ENCODE assay signal across 1 cellular context in genomic region chr20:46681032-46681854, GRCh38.
TF ChIP-seq lines count a peak whose summit lies in the region.

No MANE protein-coding gene starts in this region.

TF ChIP-seq in K562, 482 proteins besides CTCF, POLR2A, EP300 and RAD21 (continued from another document and continues in another):
- TF ChIP-seq, protein P1, sequence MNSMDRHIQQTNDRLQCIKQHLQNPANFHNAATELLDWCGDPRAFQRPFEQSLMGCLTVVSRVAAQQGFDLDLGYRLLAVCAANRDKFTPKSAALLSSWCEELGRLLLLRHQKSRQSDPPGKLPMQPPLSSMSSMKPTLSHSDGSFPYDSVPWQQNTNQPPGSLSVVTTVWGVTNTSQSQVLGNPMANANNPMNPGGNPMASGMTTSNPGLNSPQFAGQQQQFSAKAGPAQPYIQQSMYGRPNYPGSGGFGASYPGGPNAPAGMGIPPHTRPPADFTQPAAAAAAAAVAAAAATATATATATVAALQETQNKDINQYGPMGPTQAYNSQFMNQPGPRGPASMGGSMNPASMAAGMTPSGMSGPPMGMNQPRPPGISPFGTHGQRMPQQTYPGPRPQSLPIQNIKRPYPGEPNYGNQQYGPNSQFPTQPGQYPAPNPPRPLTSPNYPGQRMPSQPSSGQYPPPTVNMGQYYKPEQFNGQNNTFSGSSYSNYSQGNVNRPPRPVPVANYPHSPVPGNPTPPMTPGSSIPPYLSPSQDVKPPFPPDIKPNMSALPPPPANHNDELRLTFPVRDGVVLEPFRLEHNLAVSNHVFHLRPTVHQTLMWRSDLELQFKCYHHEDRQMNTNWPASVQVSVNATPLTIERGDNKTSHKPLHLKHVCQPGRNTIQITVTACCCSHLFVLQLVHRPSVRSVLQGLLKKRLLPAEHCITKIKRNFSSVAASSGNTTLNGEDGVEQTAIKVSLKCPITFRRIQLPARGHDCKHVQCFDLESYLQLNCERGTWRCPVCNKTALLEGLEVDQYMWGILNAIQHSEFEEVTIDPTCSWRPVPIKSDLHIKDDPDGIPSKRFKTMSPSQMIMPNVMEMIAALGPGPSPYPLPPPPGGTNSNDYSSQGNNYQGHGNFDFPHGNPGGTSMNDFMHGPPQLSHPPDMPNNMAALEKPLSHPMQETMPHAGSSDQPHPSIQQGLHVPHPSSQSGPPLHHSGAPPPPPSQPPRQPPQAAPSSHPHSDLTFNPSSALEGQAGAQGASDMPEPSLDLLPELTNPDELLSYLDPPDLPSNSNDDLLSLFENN (IDR thresholded peaks at IDR 0.05; ENCODE audit: low read depth in 2 of 2, low read length in 2 of 2) = no peak
- peak; percentile 34; the same call in 1 of the 2 replicates for TF ChIP-seq ZBTB26 (CRISPR knock-in tag; IDR thresholded peaks at IDR 0.05)
- TF ChIP-seq ZNF3 (CRISPR knock-in tag; IDR thresholded peaks at IDR 0.05) = 0 out of 2 replicates have a peak, but pooled peaks have one; percentile 50
- TF ChIP-seq TSC22D4 (tag; IDR thresholded peaks at IDR 0.05) = no peak
- TF ChIP-seq HDAC1 (IDR thresholded peaks at IDR 0.05) = peak in 1 of 2 experiments; percentile 70; a peak in 2 of 4 replicates
- TF ChIP-seq POLR2AphosphoS2 (IDR thresholded peaks at IDR 0.05; ENCODE audit: low read length) = no peak
- TF ChIP-seq NR4A1 (CRISPR knock-in tag; IDR thresholded peaks at IDR 0.05) = no peak
- no peak for TF ChIP-seq NR4A1 (tag; IDR thresholded peaks at IDR 0.05)
- TF ChIP-seq CEBPZ (IDR thresholded peaks at IDR 0.05; ENCODE audit: borderline replicate concordance, low read depth, low read length) = no peak
- no peak for TF ChIP-seq CBX5 (IDR thresholded peaks at IDR 0.05; ENCODE audit: borderline replicate concordance, low read depth)
- no peak for TF ChIP-seq RBM39 (optimal IDR thresholded peaks at IDR 0.05; ENCODE audit: low read depth, low read length)
- no peak for TF ChIP-seq MAFG (tag; conservative IDR thresholded peaks at IDR 0.05)
- TF ChIP-seq ZNF280B (CRISPR knock-in tag; IDR thresholded peaks at IDR 0.05) = no peak
- TF ChIP-seq SMARCE1 (IDR thresholded peaks at IDR 0.05) = no peak
- no peak for TF ChIP-seq ZKSCAN1 (IDR thresholded peaks at IDR 0.05; ENCODE audit: low read depth, low read length)
- TF ChIP-seq CCAR2 (IDR thresholded peaks at IDR 0.05; ENCODE audit: low read depth, low read length) = no peak
- TF ChIP-seq, protein P2, sequence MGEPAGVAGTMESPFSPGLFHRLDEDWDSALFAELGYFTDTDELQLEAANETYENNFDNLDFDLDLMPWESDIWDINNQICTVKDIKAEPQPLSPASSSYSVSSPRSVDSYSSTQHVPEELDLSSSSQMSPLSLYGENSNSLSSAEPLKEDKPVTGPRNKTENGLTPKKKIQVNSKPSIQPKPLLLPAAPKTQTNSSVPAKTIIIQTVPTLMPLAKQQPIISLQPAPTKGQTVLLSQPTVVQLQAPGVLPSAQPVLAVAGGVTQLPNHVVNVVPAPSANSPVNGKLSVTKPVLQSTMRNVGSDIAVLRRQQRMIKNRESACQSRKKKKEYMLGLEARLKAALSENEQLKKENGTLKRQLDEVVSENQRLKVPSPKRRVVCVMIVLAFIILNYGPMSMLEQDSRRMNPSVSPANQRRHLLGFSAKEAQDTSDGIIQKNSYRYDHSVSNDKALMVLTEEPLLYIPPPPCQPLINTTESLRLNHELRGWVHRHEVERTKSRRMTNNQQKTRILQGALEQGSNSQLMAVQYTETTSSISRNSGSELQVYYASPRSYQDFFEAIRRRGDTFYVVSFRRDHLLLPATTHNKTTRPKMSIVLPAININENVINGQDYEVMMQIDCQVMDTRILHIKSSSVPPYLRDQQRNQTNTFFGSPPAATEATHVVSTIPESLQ (CRISPR knock-in tag; IDR thresholded peaks at IDR 0.05) = no peak
- no peak for TF ChIP-seq GTF2E2 (tag; IDR thresholded peaks at IDR 0.05)
- no peak for TF ChIP-seq ZNF778 (CRISPR knock-in tag; IDR thresholded peaks at IDR 0.05)
- no peak for TF ChIP-seq FOXA3 (CRISPR knock-in tag; conservative IDR thresholded peaks at IDR 0.05 in 1 of 2, IDR thresholded peaks at IDR 0.05 in 1 of 2)
- no peak for TF ChIP-seq YY1 (IDR thresholded peaks at IDR 0.05; ENCODE audit: borderline replicate concordance in 1 of 3, control insufficient read depth in 1 of 3, extremely low read depth in 1 of 3, insufficient read depth in 3 of 3, insufficient read length in 1 of 3, insufficient replicate concordance in 2 of 3, low read depth in 1 of 3, low read length in 2 of 3)
- TF ChIP-seq PHB2 (IDR thresholded peaks at IDR 0.05; ENCODE audit: low read depth) = no peak; the same call in 1 of the 2 replicates
- no peak; the same call in 1 of the 2 replicates for TF ChIP-seq NCOR1 (IDR thresholded peaks at IDR 0.05)
- TF ChIP-seq JUND (IDR thresholded peaks at IDR 0.05; ENCODE audit: borderline replicate concordance, low read depth, low read length) = 0 out of 2 replicates have a peak, but pooled peaks have one; percentile 5
- no peak for TF ChIP-seq JUND (tag; IDR thresholded peaks at IDR 0.05; ENCODE audit: borderline replicate concordance, low read depth, low read length)
- TF ChIP-seq DIDO1 (tag; IDR thresholded peaks at IDR 0.05; ENCODE audit: low read depth) = no peak
- no peak for TF ChIP-seq BRF2 (IDR thresholded peaks at IDR 0.05; ENCODE audit: borderline replicate concordance, insufficient read depth, insufficient read length)
- no peak for TF ChIP-seq ZBTB7A (IDR thresholded peaks at IDR 0.05; ENCODE audit: borderline replicate concordance, control insufficient read depth, low read depth, low read length)
- no peak for TF ChIP-seq ZNF639 (CRISPR knock-in tag; conservative IDR thresholded peaks at IDR 0.05 in 1 of 2, IDR thresholded peaks at IDR 0.05 in 1 of 2)
- no peak for TF ChIP-seq RERE (CRISPR knock-in tag; IDR thresholded peaks at IDR 0.05; ENCODE audit: borderline replicate concordance)
- TF ChIP-seq SMAD3 (CRISPR knock-in tag; conservative IDR thresholded peaks at IDR 0.05) = no peak
- no peak for TF ChIP-seq CBX2 (IDR thresholded peaks at IDR 0.05; ENCODE audit: insufficient read depth, low read length, poor library complexity, severe bottlenecking)
- TF ChIP-seq, protein P3, sequence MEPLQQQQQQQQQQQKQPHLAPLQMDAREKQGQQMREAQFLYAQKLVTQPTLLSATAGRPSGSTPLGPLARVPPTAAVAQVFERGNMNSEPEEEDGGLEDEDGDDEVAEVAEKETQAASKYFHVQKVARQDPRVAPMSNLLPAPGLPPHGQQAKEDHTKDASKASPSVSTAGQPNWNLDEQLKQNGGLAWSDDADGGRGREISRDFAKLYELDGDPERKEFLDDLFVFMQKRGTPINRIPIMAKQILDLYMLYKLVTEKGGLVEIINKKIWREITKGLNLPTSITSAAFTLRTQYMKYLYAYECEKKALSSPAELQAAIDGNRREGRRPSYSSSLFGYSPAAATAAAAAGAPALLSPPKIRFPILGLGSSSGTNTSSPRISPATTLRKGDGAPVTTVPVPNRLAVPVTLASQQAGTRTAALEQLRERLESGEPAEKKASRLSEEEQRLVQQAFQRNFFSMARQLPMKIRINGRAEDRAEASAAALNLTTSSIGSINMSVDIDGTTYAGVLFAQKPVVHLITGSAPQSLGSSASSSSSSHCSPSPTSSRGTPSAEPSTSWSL (CRISPR knock-in tag; IDR thresholded peaks at IDR 0.05; ENCODE audit: borderline replicate concordance) = no peak
- no peak for TF ChIP-seq BACH1 (tag; IDR thresholded peaks at IDR 0.05)
- no peak for TF ChIP-seq MYNN (IDR thresholded peaks at IDR 0.05)
- no peak for TF ChIP-seq MYNN (CRISPR knock-in tag; IDR thresholded peaks at IDR 0.05)
- TF ChIP-seq SMARCA4 (IDR thresholded peaks at IDR 0.05) = peak; percentile 36; the same call in 1 of the 2 replicates
- peak; percentile 48 for TF ChIP-seq DPF2 (IDR thresholded peaks at IDR 0.05)
- no peak for TF ChIP-seq SAFB (IDR thresholded peaks at IDR 0.05; ENCODE audit: borderline replicate concordance, low read depth, low read length)
- no peak for TF ChIP-seq HMG20B (CRISPR knock-in tag; IDR thresholded peaks at IDR 0.05)
